ENCODE assay signal across 1 cellular context in genomic region chr3:62732183-62732904, GRCh38.
TF ChIP-seq lines count a peak whose summit lies in the region.

No MANE protein-coding gene starts in this region.

TF ChIP-seq in HepG2, 621 proteins besides CTCF, POLR2A, EP300 and RAD21 (continued from another document and continues in another):
- TF ChIP-seq, protein P1, sequence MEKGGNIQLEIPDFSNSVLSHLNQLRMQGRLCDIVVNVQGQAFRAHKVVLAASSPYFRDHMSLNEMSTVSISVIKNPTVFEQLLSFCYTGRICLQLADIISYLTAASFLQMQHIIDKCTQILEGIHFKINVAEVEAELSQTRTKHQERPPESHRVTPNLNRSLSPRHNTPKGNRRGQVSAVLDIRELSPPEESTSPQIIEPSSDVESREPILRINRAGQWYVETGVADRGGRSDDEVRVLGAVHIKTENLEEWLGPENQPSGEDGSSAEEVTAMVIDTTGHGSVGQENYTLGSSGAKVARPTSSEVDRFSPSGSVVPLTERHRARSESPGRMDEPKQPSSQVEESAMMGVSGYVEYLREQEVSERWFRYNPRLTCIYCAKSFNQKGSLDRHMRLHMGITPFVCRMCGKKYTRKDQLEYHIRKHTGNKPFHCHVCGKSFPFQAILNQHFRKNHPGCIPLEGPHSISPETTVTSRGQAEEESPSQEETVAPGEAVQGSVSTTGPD (CRISPR knock-in tag; IDR thresholded peaks at IDR 0.05): no peak
- TF ChIP-seq ZNF878 (CRISPR knock-in tag; IDR thresholded peaks at IDR 0.05) (no peak; the same call in 1 of the 2 replicates), CHD4 (IDR thresholded peaks at IDR 0.05; ENCODE audit: borderline replicate concordance, low read length) (no peak), ZNF350 (CRISPR knock-in tag; IDR thresholded peaks at IDR 0.05; ENCODE audit: borderline replicate concordance, low read depth) (peak; percentile 53; the same call in 1 of the 2 replicates), ZNF30 (CRISPR knock-in tag; IDR thresholded peaks at IDR 0.05) (no peak), ZNF326 (CRISPR knock-in tag; IDR thresholded peaks at IDR 0.05; ENCODE audit: borderline replicate concordance) (no peak), HOXA9 (CRISPR knock-in tag; IDR thresholded peaks at IDR 0.05; ENCODE audit: borderline replicate concordance) (no peak), PAWR (CRISPR knock-in tag; IDR thresholded peaks at IDR 0.05; ENCODE audit: borderline replicate concordance) (no peak), RCOR2 (CRISPR knock-in tag; IDR thresholded peaks at IDR 0.05) (peak; percentile 81), NR2F1 (CRISPR knock-in tag; IDR thresholded peaks at IDR 0.05) (no peak; a peak in 2 of 4 replicates), ZNF646 (CRISPR knock-in tag; IDR thresholded peaks at IDR 0.05) (no peak; the same call in 1 of the 2 replicates), ZNF333 (CRISPR knock-in tag; IDR thresholded peaks at IDR 0.05; ENCODE audit: borderline replicate concordance) (no peak), ATF7 (IDR thresholded peaks at IDR 0.05) (no peak), ATF7 (CRISPR knock-in tag; IDR thresholded peaks at IDR 0.05) (no peak), THAP8 (CRISPR knock-in tag; IDR thresholded peaks at IDR 0.05; ENCODE audit: borderline replicate concordance) (no peak), ONECUT2 (CRISPR knock-in tag; IDR thresholded peaks at IDR 0.05) (no peak), TBX3 (IDR thresholded peaks at IDR 0.05; ENCODE audit: borderline replicate concordance) (peak; percentile 19; the same call in 1 of the 2 replicates), ZNF558 (CRISPR knock-in tag; IDR thresholded peaks at IDR 0.05; ENCODE audit: borderline replicate concordance) (no peak), SMAD9 (CRISPR knock-in tag; IDR thresholded peaks at IDR 0.05) (no peak), FUBP1 (CRISPR knock-in tag; IDR thresholded peaks at IDR 0.05; ENCODE audit: borderline replicate concordance) (no peak), PHB2 (IDR thresholded peaks at IDR 0.05; ENCODE audit: partially characterized antibody) (no peak), JUNB (CRISPR knock-in tag; IDR thresholded peaks at IDR 0.05; ENCODE audit: borderline replicate concordance) (peak; percentile 35; the same call in 1 of the 2 replicates), SAP130 (CRISPR knock-in tag; IDR thresholded peaks at IDR 0.05; ENCODE audit: low read depth) (peak; percentile 71), HMG20B (CRISPR knock-in tag; conservative IDR thresholded peaks at IDR 0.05) (0 out of 2 replicates have a peak, but pooled peaks have one; percentile 30), ZNF253 (CRISPR knock-in tag; IDR thresholded peaks at IDR 0.05; ENCODE audit: borderline replicate concordance) (no peak), FOXJ3 (CRISPR knock-in tag; IDR thresholded peaks at IDR 0.05; ENCODE audit: borderline replicate concordance) (peak; percentile 95), RBM39 (IDR thresholded peaks at IDR 0.05; ENCODE audit: low read depth, low read length, poor library complexity, severe bottlenecking) (no peak), HIC2 (CRISPR knock-in tag; IDR thresholded peaks at IDR 0.05; ENCODE audit: low read depth) (no peak), TMF1 (CRISPR knock-in tag; IDR thresholded peaks at IDR 0.05; ENCODE audit: low read depth) (no peak), NFE2 (CRISPR knock-in tag; IDR thresholded peaks at IDR 0.05) (no peak), ZKSCAN1 (IDR thresholded peaks at IDR 0.05; ENCODE audit: low read length) (no peak), ZNF770 (CRISPR knock-in tag; IDR thresholded peaks at IDR 0.05) (no peak), HDAC1 (CRISPR knock-in tag; IDR thresholded peaks at IDR 0.05) (peak; percentile 86)
- TF ChIP-seq, protein P2, sequence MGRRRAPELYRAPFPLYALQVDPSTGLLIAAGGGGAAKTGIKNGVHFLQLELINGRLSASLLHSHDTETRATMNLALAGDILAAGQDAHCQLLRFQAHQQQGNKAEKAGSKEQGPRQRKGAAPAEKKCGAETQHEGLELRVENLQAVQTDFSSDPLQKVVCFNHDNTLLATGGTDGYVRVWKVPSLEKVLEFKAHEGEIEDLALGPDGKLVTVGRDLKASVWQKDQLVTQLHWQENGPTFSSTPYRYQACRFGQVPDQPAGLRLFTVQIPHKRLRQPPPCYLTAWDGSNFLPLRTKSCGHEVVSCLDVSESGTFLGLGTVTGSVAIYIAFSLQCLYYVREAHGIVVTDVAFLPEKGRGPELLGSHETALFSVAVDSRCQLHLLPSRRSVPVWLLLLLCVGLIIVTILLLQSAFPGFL (CRISPR knock-in tag; IDR thresholded peaks at IDR 0.05): no peak
- TF ChIP-seq, protein P3, sequence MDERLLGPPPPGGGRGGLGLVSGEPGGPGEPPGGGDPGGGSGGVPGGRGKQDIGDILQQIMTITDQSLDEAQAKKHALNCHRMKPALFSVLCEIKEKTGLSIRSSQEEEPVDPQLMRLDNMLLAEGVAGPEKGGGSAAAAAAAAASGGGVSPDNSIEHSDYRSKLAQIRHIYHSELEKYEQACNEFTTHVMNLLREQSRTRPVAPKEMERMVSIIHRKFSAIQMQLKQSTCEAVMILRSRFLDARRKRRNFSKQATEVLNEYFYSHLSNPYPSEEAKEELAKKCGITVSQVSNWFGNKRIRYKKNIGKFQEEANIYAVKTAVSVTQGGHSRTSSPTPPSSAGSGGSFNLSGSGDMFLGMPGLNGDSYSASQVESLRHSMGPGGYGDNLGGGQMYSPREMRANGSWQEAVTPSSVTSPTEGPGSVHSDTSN (CRISPR knock-in tag; IDR thresholded peaks at IDR 0.05): no peak
- TF ChIP-seq, protein P4, sequence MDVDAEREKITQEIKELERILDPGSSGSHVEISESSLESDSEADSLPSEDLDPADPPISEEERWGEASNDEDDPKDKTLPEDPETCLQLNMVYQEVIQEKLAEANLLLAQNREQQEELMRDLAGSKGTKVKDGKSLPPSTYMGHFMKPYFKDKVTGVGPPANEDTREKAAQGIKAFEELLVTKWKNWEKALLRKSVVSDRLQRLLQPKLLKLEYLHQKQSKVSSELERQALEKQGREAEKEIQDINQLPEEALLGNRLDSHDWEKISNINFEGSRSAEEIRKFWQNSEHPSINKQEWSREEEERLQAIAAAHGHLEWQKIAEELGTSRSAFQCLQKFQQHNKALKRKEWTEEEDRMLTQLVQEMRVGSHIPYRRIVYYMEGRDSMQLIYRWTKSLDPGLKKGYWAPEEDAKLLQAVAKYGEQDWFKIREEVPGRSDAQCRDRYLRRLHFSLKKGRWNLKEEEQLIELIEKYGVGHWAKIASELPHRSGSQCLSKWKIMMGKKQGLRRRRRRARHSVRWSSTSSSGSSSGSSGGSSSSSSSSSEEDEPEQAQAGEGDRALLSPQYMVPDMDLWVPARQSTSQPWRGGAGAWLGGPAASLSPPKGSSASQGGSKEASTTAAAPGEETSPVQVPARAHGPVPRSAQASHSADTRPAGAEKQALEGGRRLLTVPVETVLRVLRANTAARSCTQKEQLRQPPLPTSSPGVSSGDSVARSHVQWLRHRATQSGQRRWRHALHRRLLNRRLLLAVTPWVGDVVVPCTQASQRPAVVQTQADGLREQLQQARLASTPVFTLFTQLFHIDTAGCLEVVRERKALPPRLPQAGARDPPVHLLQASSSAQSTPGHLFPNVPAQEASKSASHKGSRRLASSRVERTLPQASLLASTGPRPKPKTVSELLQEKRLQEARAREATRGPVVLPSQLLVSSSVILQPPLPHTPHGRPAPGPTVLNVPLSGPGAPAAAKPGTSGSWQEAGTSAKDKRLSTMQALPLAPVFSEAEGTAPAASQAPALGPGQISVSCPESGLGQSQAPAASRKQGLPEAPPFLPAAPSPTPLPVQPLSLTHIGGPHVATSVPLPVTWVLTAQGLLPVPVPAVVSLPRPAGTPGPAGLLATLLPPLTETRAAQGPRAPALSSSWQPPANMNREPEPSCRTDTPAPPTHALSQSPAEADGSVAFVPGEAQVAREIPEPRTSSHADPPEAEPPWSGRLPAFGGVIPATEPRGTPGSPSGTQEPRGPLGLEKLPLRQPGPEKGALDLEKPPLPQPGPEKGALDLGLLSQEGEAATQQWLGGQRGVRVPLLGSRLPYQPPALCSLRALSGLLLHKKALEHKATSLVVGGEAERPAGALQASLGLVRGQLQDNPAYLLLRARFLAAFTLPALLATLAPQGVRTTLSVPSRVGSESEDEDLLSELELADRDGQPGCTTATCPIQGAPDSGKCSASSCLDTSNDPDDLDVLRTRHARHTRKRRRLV (CRISPR knock-in tag; IDR thresholded peaks at IDR 0.05): no peak
